ENCODE assay signal across 22 cellular contexts in genomic region chr22:27434898-27435297, GRCh38.
DNase-seq lines count a peak whose midpoint lies in the region; ATAC-seq, FAIRE-seq and TF ChIP-seq lines count a peak whose summit lies in the region.
"Had no signal": no experiment of that assay in that cellular context is flagged by ENCODE, and none has a peak within 500 bp of the region (broad histone marks: within the 10 kb centered on the region; RNA-seq: fewer than 3 reads in every experiment).

No MANE protein-coding gene starts in this region.

- no peak for TF ChIP-seq POLR2A in heart left ventricle (IDR thresholded peaks at IDR 0.05)

- H3K27ac Mint-ChIP-seq in brain (peak overlapping the region in 3 of 5 experiments; percentile 24 to 82 (median 66)), nephron progenitor cell (no peak overlapping the region)
- H3K27ac Mint-ChIP-seq: CD8-positive, alpha-beta T cell had no signal

- FAIRE-seq in urothelium cell line (lab: Jason Lieb, UNC): peak; percentile 92
- FAIRE-seq: GM12892, GM18507, K562 had no signal

- H3K4me1 Mint-ChIP-seq in brain: peaks cover 70% of the 10 kb centered on the region
- H3K4me1 Mint-ChIP-seq in nephron progenitor cell: peaks cover 81% of the 10 kb centered on the region

- H3K36me3 Mint-ChIP-seq in brain (peaks cover 8% of the 10 kb centered on the region), nephron progenitor cell (ENCODE audit: low read depth) (peaks cover 8% of the 10 kb centered on the region)
- H3K36me3 Mint-ChIP-seq: CD8-positive, alpha-beta T cell had no signal

- H3K9me3 ChIP-seq in heart left ventricle: peaks cover 0 to 14% (median 8%) of the 10 kb centered on the region in 12 donors

- H3K4me3 Mint-ChIP-seq in brain (no peak overlapping the region), nephron progenitor cell (peak overlapping the region; percentile 23)
- H3K4me3 Mint-ChIP-seq: CD8-positive, alpha-beta T cell had no signal

- no peaks in the 10 kb centered on the region for H3K36me3 ChIP-seq in heart left ventricle
- H3K36me3 ChIP-seq: BLaER1 treated with 17β-estradiol and CSF1 and Interleukin-3, amounts not matched to agents 10 nM and 100 nM had no signal

- H3K27me3 ChIP-seq in heart left ventricle: peaks cover 0 to 23% (median 0%) of the 10 kb centered on the region in 9 donors
- H3K27me3 ChIP-seq: BLaER1 treated with 17β-estradiol and CSF1 and Interleukin-3, amounts not matched to agents 10 nM and 100 nM had no signal

- DNase-seq in heart left ventricle (peak in 1 of 5 donors; percentile 33), nephron progenitor cell (no peak), urothelium cell line (ENCODE audit: low spot score) (no peak), NCI-H82 treated with DMSO at 0.1 percent for 48 hours (lab: John Stamatoyannopoulos, UW; ENCODE audit: unreplicated experiment) (no peak), EL (no peak)
- DNase-seq: Calu3; CD8-positive, alpha-beta T cell; DMS53; NCI-H1105; NCI-H1694; NCI-H2107; NCI-H2227 treated with DMSO at 0.1 percent for 48 hours; NCI-H510A treated with DMSO at 0.1 percent for 48 hours; NCI-H774; OCI-M1; SHP77 treated with DMSO at 0.1 percent for 48 hours had no signal

- H3K4me1 ChIP-seq in heart left ventricle: peaks cover 0 to 36% (median 10%) of the 10 kb centered on the region in 12 donors

- no peak overlapping the region for H3K4me3 ChIP-seq in heart left ventricle
- H3K4me3 ChIP-seq: BLaER1 treated with 17β-estradiol and CSF1 and Interleukin-3, amounts not matched to agents 10 nM and 100 nM; K562 had no signal

- peaks cover 7% of the 10 kb centered on the region for H3K27me3 Mint-ChIP-seq in brain
- H3K27me3 Mint-ChIP-seq in nephron progenitor cell (ENCODE audit: low read depth, poor library complexity): peaks cover 15% of the 10 kb centered on the region

- intact Hi-C loops in heart left ventricle (cut with DNase I): loop anchor here in 1 of 10 donors (10.0 kb wide), 1 partner anchor 80 kb away; no protein-coding TSS in a partner anchor

- ATAC-seq in heart left ventricle (peak in 3 of 4 donors; percentile 27 to 41 (median 36)), HG02798 (IDR thresholded peaks at IDR 0.05; ENCODE audit: poor library complexity, unreplicated experiment) (no peak)
- ATAC-seq: CD8-positive, alpha-beta T cell; K562 had no signal

- H3K9me3 Mint-ChIP-seq in brain (peaks cover 11 to 38% (median 13%) of the 10 kb centered on the region in 5 experiments), nephron progenitor cell (peaks cover 32% of the 10 kb centered on the region)
- H3K9me3 Mint-ChIP-seq: CD8-positive, alpha-beta T cell had no signal

- peak overlapping the region in 10 of 12 donors; percentile 20 to 87 (median 66) for H3K27ac ChIP-seq in heart left ventricle
- H3K27ac ChIP-seq: BLaER1 treated with 17β-estradiol and CSF1 and Interleukin-3, amounts not matched to agents 10 nM and 100 nM had no signal

- TF ChIP-seq CTCF in brain (conservative IDR thresholded peaks at IDR 0.05) (no peak), heart left ventricle (IDR thresholded peaks at IDR 0.05) (no peak), nephron progenitor cell (IDR thresholded peaks at IDR 0.05) (no peak)

- 74 to 90% (median 83%) methylated on average over 10 of the region's 10 CpGs for WGBS in heart left ventricle, 4 donors
